In the genomic region with DNA sequence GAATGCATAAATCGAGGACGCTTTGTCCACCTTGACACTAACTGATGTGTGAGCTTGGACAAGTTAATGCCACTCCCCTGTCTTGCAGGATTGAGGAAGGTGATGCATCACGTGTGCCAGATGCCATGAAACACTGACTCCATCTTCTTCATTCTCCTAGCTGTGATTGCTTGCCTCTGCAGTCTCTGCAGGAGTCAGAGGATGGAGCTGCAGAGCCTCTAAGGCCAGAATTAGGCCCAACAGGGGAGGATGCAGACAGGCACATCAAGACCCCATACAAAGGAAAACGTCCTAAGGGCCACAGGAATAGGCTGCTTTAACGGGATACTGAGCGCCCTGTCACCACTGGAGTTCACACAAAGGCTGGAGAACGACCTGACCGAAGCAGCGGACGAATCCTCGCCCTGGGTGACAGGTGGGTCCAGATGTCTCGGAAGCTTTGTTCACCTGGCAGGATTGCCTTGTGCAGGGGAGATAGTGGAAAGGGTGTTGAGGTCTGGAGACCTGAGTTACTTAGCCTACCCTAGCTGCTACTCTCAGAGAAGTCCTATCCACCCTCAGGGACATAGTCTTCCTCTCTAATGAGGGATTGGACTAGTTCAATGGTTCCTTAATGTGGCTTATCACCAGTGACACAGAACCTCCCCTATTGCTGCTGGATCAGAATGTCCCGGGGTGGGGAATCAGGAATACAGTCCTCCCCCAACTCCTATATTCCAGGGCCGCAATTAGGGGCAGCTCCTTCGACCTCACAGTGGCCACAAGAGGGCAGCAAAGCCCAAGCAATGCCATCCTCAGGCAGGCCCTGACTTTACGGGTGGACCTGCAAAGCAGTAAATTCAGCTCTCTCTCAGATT, we compare ENCODE assay signal across 9 cellular contexts. TPM values are rescaled to one million over a fixed set of nuclear protein-coding genes. Genes with fewer than 3 reads are reported as not detected.
DNase-seq lines count a peak whose midpoint lies in the region; ATAC-seq and TF ChIP-seq lines count a peak whose summit lies in the region.
"Had no signal": no experiment of that assay in that cellular context is flagged by ENCODE, and none has a peak within 500 bp of the region (broad histone marks: within the 10 kb centered on the region; RNA-seq: fewer than 3 reads in every experiment).

No MANE protein-coding gene starts in this region.

- ATAC-seq in HG03159 (IDR thresholded peaks at IDR 0.05; ENCODE audit: unreplicated experiment) (peak; percentile 78), lung (ENCODE audit: insufficient read depth, low FRiP score) (peak; percentile 81)

- 62 to 64% methylated on average over 16 of the region's 16 CpGs for WGBS in lung, 2 donors

- H3K4me3 Mint-ChIP-seq in activated CD4-positive, alpha-beta T cell treated with anti-CD3 and anti-CD28 coated beads, Interleukin-2, amount 10 ng/mL, durations not matched to agents 7 days and 5 days = no peak overlapping the region

- peaks cover 19% of the 10 kb centered on the region for H3K27me3 Mint-ChIP-seq in activated CD4-positive, alpha-beta T cell treated with anti-CD3 and anti-CD28 coated beads, Interleukin-2, amount 10 ng/mL, durations not matched to agents 7 days and 5 days

- POLR2A ChIA-PET in activated CD4-positive, alpha-beta T cell treated with anti-CD3 and anti-CD28 coated beads, Interleukin-2, amount 10 ng/mL, durations not matched to agents 7 days and 5 days (lab: Charles Lee) = no interaction called here

- H3K27ac Mint-ChIP-seq in activated CD4-positive, alpha-beta T cell treated with anti-CD3 and anti-CD28 coated beads, Interleukin-2, amount 10 ng/mL, durations not matched to agents 7 days and 5 days = no peak overlapping the region

- H3K9me3 ChIP-seq in lung (ENCODE audit: control insufficient read depth in 2 of 2, insufficient read depth in 1 of 2, low read length in 1 of 2) = no peaks in the 10 kb centered on the region
- H3K9me3 ChIP-seq: BLaER1 had no signal

- CTCF ChIA-PET in activated CD4-positive, alpha-beta T cell treated with anti-CD3 and anti-CD28 coated beads, Interleukin-2, amount 10 ng/mL, durations not matched to agents 7 days and 5 days (lab: Charles Lee) = interaction anchor here (0.7 to 2.9 kb wide), 11 partner anchors 11 to 482 kb away, joined by 3 to 12 read pairs (median 3); no protein-coding TSS in a partner anchor

- H3K27me3 ChIP-seq in lung (ENCODE audit: control insufficient read depth, insufficient read depth) = no peaks in the 10 kb centered on the region

- no peaks in the 10 kb centered on the region for H3K36me3 Mint-ChIP-seq in activated CD4-positive, alpha-beta T cell treated with anti-CD3 and anti-CD28 coated beads, Interleukin-2, amount 10 ng/mL, durations not matched to agents 7 days and 5 days (ENCODE audit: low read depth)

- peak; percentile 82 for TF ChIP-seq CTCF in lung (IDR thresholded peaks at IDR 0.05; ENCODE audit: control extremely low read depth, extremely low read depth)

- H3K27ac ChIP-seq in lung (ENCODE audit: low read depth in 1 of 2, low read length in 1 of 2) = no peak overlapping the region
- H3K27ac ChIP-seq: BLaER1 had no signal

- no peaks in the 10 kb centered on the region for H3K9me3 Mint-ChIP-seq in activated CD4-positive, alpha-beta T cell treated with anti-CD3 and anti-CD28 coated beads, Interleukin-2, amount 10 ng/mL, durations not matched to agents 7 days and 5 days

- H3K4me3 ChIP-seq in lung = no peak overlapping the region
- H3K4me3 ChIP-seq: BLaER1 had no signal

- H3K4me1 Mint-ChIP-seq in activated CD4-positive, alpha-beta T cell treated with anti-CD3 and anti-CD28 coated beads, Interleukin-2, amount 10 ng/mL, durations not matched to agents 7 days and 5 days = peaks cover 10% of the 10 kb centered on the region

- DNase-seq in NCI-H2107 (lab: John Stamatoyannopoulos, UW) (peak; percentile 70), NCI-H2107 treated with DMSO at 0.1 percent for 48 hours (lab: John Stamatoyannopoulos, UW; ENCODE audit: unreplicated experiment) (no peak), NCI-H510A treated with DMSO at 0.1 percent for 48 hours (lab: John Stamatoyannopoulos, UW) (peak; percentile 32), dedifferentiated amniotic fluid mesenchymal stem cell (ENCODE audit: extremely low spot score) (peak; percentile 71), lung (ENCODE audit: low spot score) (peak; percentile 69)
- DNase-seq in activated CD4-positive, alpha-beta T cell treated with anti-CD3 and anti-CD28 coated beads, Interleukin-2, amount 10 ng/mL, durations not matched to agents 7 days and 5 days = peak; percentile 80
- peak; percentile 41 for DNase-seq in stimulated activated CD8-positive, alpha-beta memory T cell treated with anti-CD3 and anti-CD28 coated beads, Interleukin-12 subunit alpha, Interleukin-12 subunit beta, amount 100 ng/mL, for 4 hours (ENCODE audit: low read depth)

- no peaks in the 10 kb centered on the region for H3K36me3 ChIP-seq in lung (ENCODE audit: control insufficient read depth in 2 of 2, insufficient read depth in 2 of 2, low read length in 2 of 2)
- H3K36me3 ChIP-seq: BLaER1 had no signal

- H3K4me1 ChIP-seq in lung (ENCODE audit: control insufficient read depth in 2 of 2, insufficient read depth in 2 of 2, low read length in 2 of 2) = peaks cover 0 to 5% of the 10 kb centered on the region in 2 donors

RNA-seq across cellular contexts. Expression of a gene that starts 32.4 kb away (rescaled TPM):
- not detected for total RNA-seq in activated CD4-positive, alpha-beta T cell treated with anti-CD3 and anti-CD28 coated beads, Interleukin-2, amount 10 ng/mL, durations not matched to agents 7 days and 5 days
- total RNA-seq in lung = not detected
- not detected for polyA plus RNA-seq in lung
